In the genomic region with DNA sequence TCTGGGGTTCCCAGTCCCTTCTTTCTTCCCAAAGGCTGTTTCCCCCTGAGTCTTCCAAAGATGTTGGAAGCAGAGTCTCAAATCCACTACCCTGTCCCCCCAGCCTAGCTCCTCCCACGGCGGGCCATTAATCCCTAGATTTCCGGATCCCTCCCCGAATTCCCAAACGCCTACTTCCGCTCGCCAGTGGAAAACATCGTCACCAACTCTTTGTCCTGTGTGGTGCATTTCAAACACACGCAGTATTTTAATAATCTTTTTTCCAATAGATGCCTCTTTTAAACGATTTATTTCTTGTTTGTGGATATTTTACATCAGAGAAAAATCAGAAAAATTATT, we compare ENCODE assay signal across 1 cellular context.
TF ChIP-seq lines count a peak whose summit lies in the region.

No MANE protein-coding gene starts in this region.

TF ChIP-seq in K562, 482 proteins besides CTCF, POLR2A, EP300 and RAD21 (continued from another document):
- TF ChIP-seq, protein P1, sequence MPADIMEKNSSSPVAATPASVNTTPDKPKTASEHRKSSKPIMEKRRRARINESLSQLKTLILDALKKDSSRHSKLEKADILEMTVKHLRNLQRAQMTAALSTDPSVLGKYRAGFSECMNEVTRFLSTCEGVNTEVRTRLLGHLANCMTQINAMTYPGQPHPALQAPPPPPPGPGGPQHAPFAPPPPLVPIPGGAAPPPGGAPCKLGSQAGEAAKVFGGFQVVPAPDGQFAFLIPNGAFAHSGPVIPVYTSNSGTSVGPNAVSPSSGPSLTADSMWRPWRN (IDR thresholded peaks at IDR 0.05; ENCODE audit: low read depth), result 0 out of 2 replicates have a peak, but pooled peaks have one; percentile 9
- no peak for TF ChIP-seq ZNF134 (CRISPR knock-in tag; conservative IDR thresholded peaks at IDR 0.05)
